1 cellular context compared by ENCODE assay signal in genomic region chrX:12137982-12138365, GRCh38.
TF ChIP-seq lines count a peak whose summit lies in the region.

No MANE protein-coding gene starts in this region.

TF ChIP-seq in HepG2, 621 proteins besides CTCF, POLR2A, EP300 and RAD21 (continued from another document):
- no peak for TF ChIP-seq AFF4 (CRISPR knock-in tag; IDR thresholded peaks at IDR 0.05)
